In genomic region chr7:74225400-74225799, GRCh38 we compare ENCODE assay signal across 16 cellular contexts. TPM values are rescaled to one million over a fixed set of nuclear protein-coding genes. Genes with fewer than 3 reads are reported as not detected.
DNase-seq lines count a peak whose midpoint lies in the region; ATAC-seq and TF ChIP-seq lines count a peak whose summit lies in the region.
"Had no signal": no experiment of that assay in that cellular context is flagged by ENCODE, and none has a peak within 500 bp of the region (broad histone marks: within the 10 kb centered on the region; RNA-seq: fewer than 3 reads in every experiment).

No MANE protein-coding gene starts in this region.

- intact Hi-C loops in Right ventricle myocardium inferior (cut with DNase I), result no loop called here
- intact Hi-C loops in cardiac septum (cut with DNase I), result no loop called here
- intact Hi-C loops in activated T-helper 1 cell treated with anti-CD3 and anti-CD28 coated beads, Interleukin-12 subunit alpha, Interleukin-12 subunit beta, Interleukin-2, Interleukin-4 antibody, amounts not matched to agents 30 ng/mL and 10 ng/mL and 1 ng/mL, durations not matched to agents 14 hours and 24 hours and 36 hours (cut with micrococcal nuclease), result no loop called here

- peaks cover 55 to 72% of the 10 kb centered on the region in 2 experiments for H3K4me1 ChIP-seq in neutrophil (ENCODE audit: control insufficient read depth in 1 of 2, insufficient read depth in 1 of 2, low read depth in 1 of 2, low read length in 1 of 2)
- H3K4me1 ChIP-seq: HAP-1 had no signal

- peak; percentile 29 for TF ChIP-seq POLR2A in GM19099 (IDR thresholded peaks at IDR 0.05; ENCODE audit: extremely low read depth, insufficient read length, low read depth)

- peak overlapping the region; percentile 93 for H3K27ac ChIP-seq in neutrophil
- H3K27ac ChIP-seq: A549 had no signal

- H3K27me3 Mint-ChIP-seq in activated T-helper 1 cell treated with anti-CD3 and anti-CD28 coated beads, Interleukin-12 subunit alpha, Interleukin-12 subunit beta, Interleukin-2, Interleukin-4 antibody, amounts not matched to agents 30 ng/mL and 10 ng/mL and 1 ng/mL, durations not matched to agents 14 hours and 24 hours and 36 hours (ENCODE audit: insufficient read depth), result no peaks in the 10 kb centered on the region

- TF ChIP-seq CTCF in neutrophil (IDR thresholded peaks at IDR 0.05), result no peak

- peak overlapping the region; percentile 65 for H3K27ac Mint-ChIP-seq in activated T-helper 1 cell treated with anti-CD3 and anti-CD28 coated beads, Interleukin-12 subunit alpha, Interleukin-12 subunit beta, Interleukin-2, Interleukin-4 antibody, amounts not matched to agents 30 ng/mL and 10 ng/mL and 1 ng/mL, durations not matched to agents 14 hours and 24 hours and 36 hours
- H3K27ac Mint-ChIP-seq: CD8-positive, alpha-beta T cell had no signal

- ATAC-seq in Right ventricle myocardium inferior, result no peak
- ATAC-seq in HG03108 (IDR thresholded peaks at IDR 0.05; ENCODE audit: unreplicated experiment), result no peak
- ATAC-seq in GM19455 (IDR thresholded peaks at IDR 0.05; ENCODE audit: unreplicated experiment), result no peak
- ATAC-seq: A549; CD8-positive, alpha-beta T cell had no signal

- peaks cover 7% of the 10 kb centered on the region for H3K4me1 Mint-ChIP-seq in activated T-helper 1 cell treated with anti-CD3 and anti-CD28 coated beads, Interleukin-12 subunit alpha, Interleukin-12 subunit beta, Interleukin-2, Interleukin-4 antibody, amounts not matched to agents 30 ng/mL and 10 ng/mL and 1 ng/mL, durations not matched to agents 14 hours and 24 hours and 36 hours (ENCODE audit: low read depth)

- DNase-seq in Right ventricle myocardium inferior (ENCODE audit: missing footprints), result peak; percentile 33
- DNase-seq in cardiac septum (ENCODE audit: low spot score), result no peak
- no peak for DNase-seq in activated T-helper 1 cell treated with anti-CD3 and anti-CD28 coated beads, Interleukin-12 subunit alpha, Interleukin-12 subunit beta, Interleukin-2, Interleukin-4 antibody, amounts not matched to agents 30 ng/mL and 10 ng/mL and 1 ng/mL, durations not matched to agents 14 hours and 24 hours and 36 hours (ENCODE audit: low spot score)
- DNase-seq in activated CD4-positive, CD25-positive, alpha-beta regulatory T cell (lab: John Stamatoyannopoulos, UW), result no peak
- DNase-seq: AML-193; CD8-positive, alpha-beta T cell; DMS79 treated with DMSO at 0.1 percent for 48 hours; GDM1; NCI-H1105 treated with DMSO at 0.1 percent for 48 hours; NCI-H187 had no signal

- peaks cover 71% of the 10 kb centered on the region for H3K36me3 ChIP-seq in neutrophil

- H3K4me3 Mint-ChIP-seq in activated T-helper 1 cell treated with anti-CD3 and anti-CD28 coated beads, Interleukin-12 subunit alpha, Interleukin-12 subunit beta, Interleukin-2, Interleukin-4 antibody, amounts not matched to agents 30 ng/mL and 10 ng/mL and 1 ng/mL, durations not matched to agents 14 hours and 24 hours and 36 hours, result no peak overlapping the region
- H3K4me3 Mint-ChIP-seq: CD8-positive, alpha-beta T cell had no signal

- no peaks in the 10 kb centered on the region for H3K9me3 ChIP-seq in neutrophil
- H3K9me3 ChIP-seq: A549, HAP-1 had no signal

- H3K4me3 ChIP-seq in neutrophil (ENCODE audit: low read depth in 1 of 2, low read length in 1 of 2), result peak overlapping the region in 1 of 2 experiments; percentile 57
- H3K4me3 ChIP-seq: A549, HAP-1 had no signal

- peaks cover 17% of the 10 kb centered on the region for H3K36me3 Mint-ChIP-seq in activated T-helper 1 cell treated with anti-CD3 and anti-CD28 coated beads, Interleukin-12 subunit alpha, Interleukin-12 subunit beta, Interleukin-2, Interleukin-4 antibody, amounts not matched to agents 30 ng/mL and 10 ng/mL and 1 ng/mL, durations not matched to agents 14 hours and 24 hours and 36 hours (ENCODE audit: low read depth)

- no peaks in the 10 kb centered on the region for H3K9me3 Mint-ChIP-seq in activated T-helper 1 cell treated with anti-CD3 and anti-CD28 coated beads, Interleukin-12 subunit alpha, Interleukin-12 subunit beta, Interleukin-2, Interleukin-4 antibody, amounts not matched to agents 30 ng/mL and 10 ng/mL and 1 ng/mL, durations not matched to agents 14 hours and 24 hours and 36 hours
- H3K9me3 Mint-ChIP-seq: CD8-positive, alpha-beta T cell had no signal

- H3K27me3 ChIP-seq in neutrophil, result no peaks in the 10 kb centered on the region

RNA-seq across cellular contexts. Expression of gene LAT2, which starts 15.6 kb away (rescaled TPM):
- 3.4 TPM for total RNA-seq in Right ventricle myocardium inferior
- 2.3 TPM for total RNA-seq in cardiac septum
- 15.5 and 18.3 TPM in 2 replicates for total RNA-seq in activated T-helper 1 cell treated with anti-CD3 and anti-CD28 coated beads, Interleukin-12 subunit alpha, Interleukin-12 subunit beta, Interleukin-2, Interleukin-4 antibody, amounts not matched to agents 30 ng/mL and 10 ng/mL and 1 ng/mL, durations not matched to agents 14 hours and 24 hours and 36 hours

RNA-seq across cellular contexts. Expression of gene RFC2, which starts 28.8 kb away (rescaled TPM):
- total RNA-seq in Right ventricle myocardium inferior (12.4 TPM), cardiac septum (8.3 TPM)
- total RNA-seq in activated T-helper 1 cell treated with anti-CD3 and anti-CD28 coated beads, Interleukin-12 subunit alpha, Interleukin-12 subunit beta, Interleukin-2, Interleukin-4 antibody, amounts not matched to agents 30 ng/mL and 10 ng/mL and 1 ng/mL, durations not matched to agents 14 hours and 24 hours and 36 hours, result 87.3 and 89.1 TPM in 2 replicates

RNA-seq across cellular contexts. Expression of gene EIF4H, which starts 51.2 kb away (rescaled TPM):
- total RNA-seq in Right ventricle myocardium inferior (172 TPM), cardiac septum (168 TPM)
- 343 and 355 TPM in 2 replicates for total RNA-seq in activated T-helper 1 cell treated with anti-CD3 and anti-CD28 coated beads, Interleukin-12 subunit alpha, Interleukin-12 subunit beta, Interleukin-2, Interleukin-4 antibody, amounts not matched to agents 30 ng/mL and 10 ng/mL and 1 ng/mL, durations not matched to agents 14 hours and 24 hours and 36 hours
